In genomic region chr6:90436403-90436802, GRCh38 we compare ENCODE assay signal across 1 cellular context.
TF ChIP-seq lines count a peak whose summit lies in the region.

No MANE protein-coding gene starts in this region.

TF ChIP-seq in GM23338, 12 proteins besides CTCF, POLR2A, EP300 and RAD21 (continued from another document):
- TF ChIP-seq ETS1 (IDR thresholded peaks at IDR 0.05) = no peak
- no peak for TF ChIP-seq ZNF331 (CRISPR knock-in tag; IDR thresholded peaks at IDR 0.05; ENCODE audit: low read depth)
- TF ChIP-seq ZNF114 (CRISPR knock-in tag; IDR thresholded peaks at IDR 0.05) = no peak
- TF ChIP-seq EZH2 (IDR thresholded peaks at IDR 0.05; ENCODE audit: low read depth, unreplicated experiment) = no peak
- no peak for TF ChIP-seq POLR2AphosphoS5 (IDR thresholded peaks at IDR 0.05; ENCODE audit: low read depth)
- TF ChIP-seq NANOG (IDR thresholded peaks at IDR 0.05; ENCODE audit: borderline replicate concordance) = no peak
- no peak for TF ChIP-seq STAT1 (IDR thresholded peaks at IDR 0.05; ENCODE audit: unreplicated experiment)
- no peak for TF ChIP-seq EZH2phosphoT487 (IDR thresholded peaks at IDR 0.05; ENCODE audit: unreplicated experiment)
